In genomic region chr2:119800376-119800902, GRCh38 we compare ENCODE assay signal across 13 cellular contexts.
"Had no signal": no experiment of that assay in that cellular context is flagged by ENCODE, and none has a peak within 500 bp of the region (broad histone marks: within the 10 kb centered on the region; RNA-seq: fewer than 3 reads in every experiment).

No MANE protein-coding gene starts in this region.

- H3K9me3 ChIP-seq: upper lobe of right lung had no signal

- H3K27me3 Mint-ChIP-seq: activated naive CD8-positive, alpha-beta T cell treated with anti-CD3 and anti-CD28 coated beads, Interleukin-2, amount 10 ng/mL, durations not matched to agents 7 days and 5 days; stimulated activated naive CD8-positive, alpha-beta T cell treated with anti-CD3 and anti-CD28 coated beads, Interleukin-15, Interleukin-2, amounts not matched to agents 100 ng/mL and 50 ng/mL, for 24 hours had no signal

- H3K27ac Mint-ChIP-seq: activated naive CD8-positive, alpha-beta T cell treated with anti-CD3 and anti-CD28 coated beads, Interleukin-2, amount 10 ng/mL, durations not matched to agents 7 days and 5 days; stimulated activated naive CD8-positive, alpha-beta T cell treated with anti-CD3 and anti-CD28 coated beads, Interleukin-15, Interleukin-2, amounts not matched to agents 100 ng/mL and 50 ng/mL, for 24 hours had no signal

- H3K27me3 ChIP-seq: breast epithelium, heart left ventricle, upper lobe of right lung had no signal

- H3K9me3 Mint-ChIP-seq: stimulated activated naive CD8-positive, alpha-beta T cell treated with anti-CD3 and anti-CD28 coated beads, Interleukin-15, Interleukin-2, amounts not matched to agents 100 ng/mL and 50 ng/mL, for 24 hours had no signal

- ATAC-seq: upper lobe of right lung had no signal

- H3K27ac ChIP-seq: breast epithelium, upper lobe of right lung had no signal

- H3K4me1 ChIP-seq: breast epithelium, upper lobe of right lung had no signal

- H3K4me3 ChIP-seq: breast epithelium, heart left ventricle, upper lobe of right lung had no signal

- DNase-seq: activated effector memory CD4-positive, alpha-beta T cell treated with anti-CD3 and anti-CD28 coated beads, Interleukin-2, amount 50 U/mL, for 16 hours; activated naive CD8-positive, alpha-beta T cell treated with anti-CD3 and anti-CD28 coated beads, Interleukin-2, amount 10 ng/mL, durations not matched to agents 7 days and 5 days; aorta; foreskin melanocyte; heart left ventricle; left ventricle myocardium superior; mesenchymal stem cell; stimulated activated CD4-positive, alpha-beta T cell treated with anti-CD3 and anti-CD28 coated beads, Interleukin-2, amount 100 ng/mL, for 48 hours; SW 1271; upper lobe of right lung had no signal

- H3K36me3 ChIP-seq: breast epithelium, heart left ventricle, upper lobe of right lung had no signal

- H3K4me3 Mint-ChIP-seq: activated naive CD8-positive, alpha-beta T cell treated with anti-CD3 and anti-CD28 coated beads, Interleukin-2, amount 10 ng/mL, durations not matched to agents 7 days and 5 days; neural crest cell; stimulated activated naive CD8-positive, alpha-beta T cell treated with anti-CD3 and anti-CD28 coated beads, Interleukin-15, Interleukin-2, amounts not matched to agents 100 ng/mL and 50 ng/mL, for 24 hours had no signal
